In the genomic region with DNA sequence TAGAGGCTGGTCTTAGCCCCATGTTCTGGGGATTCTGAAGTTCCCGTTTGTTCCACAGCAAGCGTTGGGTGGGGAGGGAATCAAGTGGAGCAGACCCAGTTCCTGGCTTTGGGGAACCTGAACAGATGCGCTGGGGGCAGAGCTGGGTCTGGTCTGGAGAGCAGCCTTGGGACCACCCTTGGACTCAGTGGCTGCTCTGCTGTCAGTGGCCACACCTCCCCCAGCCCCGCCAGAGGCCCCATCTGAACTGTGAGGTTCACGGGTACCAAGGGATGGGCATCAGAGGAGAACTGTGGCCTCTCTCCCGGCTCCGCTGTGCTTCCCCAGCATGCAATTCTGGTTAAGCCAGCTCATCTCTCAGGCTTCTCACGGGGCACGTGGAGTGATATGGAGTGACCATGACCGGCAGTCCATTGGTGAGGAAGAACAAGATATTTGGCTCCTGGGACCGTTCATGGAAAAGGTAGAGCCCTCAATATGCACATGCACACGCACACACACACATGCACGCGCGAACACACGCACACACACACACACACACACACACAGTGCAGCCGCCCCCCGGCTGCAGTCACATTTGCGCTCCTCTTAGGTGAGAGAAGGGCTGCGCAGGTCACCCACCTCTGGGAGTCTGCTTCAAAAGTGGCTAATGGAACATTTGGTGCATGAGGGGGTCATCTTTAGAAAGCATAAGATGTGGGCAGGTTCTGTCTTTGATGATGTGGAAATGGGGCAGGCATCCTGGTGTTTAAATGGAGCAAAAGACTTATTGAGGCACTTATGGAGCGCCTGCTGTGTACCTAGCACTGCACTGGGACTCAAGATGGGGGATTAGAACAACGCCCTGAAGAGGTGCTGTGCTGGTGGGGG, we compare ENCODE assay signal across 12 cellular contexts.
"Had no signal": no experiment of that assay in that cellular context is flagged by ENCODE, and none has a peak within 500 bp of the region (broad histone marks: within the 10 kb centered on the region; RNA-seq: fewer than 3 reads in every experiment).

No MANE protein-coding gene starts in this region.

- DNase-seq: activated CD4-positive, CD25-positive, alpha-beta regulatory T cell; brain microvascular endothelial cell; cerebellar nuclear complex; left colon; mammary epithelial cell; mucosa of descending colon; naive thymus-derived CD8-positive, alpha-beta T cell; stimulated activated CD4-positive, alpha-beta T cell treated with anti-CD3 and anti-CD28 coated beads, Interleukin-4, amount 100 ng/mL, for 1 hour; T-helper 2 cell had no signal

- H3K27ac ChIP-seq: brain microvascular endothelial cell, psoas muscle, thoracic aorta had no signal

- ATAC-seq: left colon; mucosa of descending colon; naive thymus-derived CD8-positive, alpha-beta T cell; psoas muscle had no signal

- H3K9me3 ChIP-seq: mucosa of descending colon, psoas muscle, thoracic aorta had no signal

- FAIRE-seq: TTC549 had no signal

- H3K4me3 ChIP-seq: mucosa of descending colon, psoas muscle, thoracic aorta had no signal

- H3K36me3 ChIP-seq: brain microvascular endothelial cell, thoracic aorta had no signal

- H3K4me1 ChIP-seq: psoas muscle had no signal
